ENCODE assay signal across 9 cellular contexts in genomic region chr4:39456946-39457763, GRCh38. TPM values are rescaled to one million over a fixed set of nuclear protein-coding genes. Genes with fewer than 3 reads are reported as not detected.
DNase-seq lines count a peak whose midpoint lies in the region; ATAC-seq, FAIRE-seq and TF ChIP-seq lines count a peak whose summit lies in the region.
"Had no signal": no experiment of that assay in that cellular context is flagged by ENCODE, and none has a peak within 500 bp of the region (broad histone marks: within the 10 kb centered on the region; RNA-seq: fewer than 3 reads in every experiment).

No MANE protein-coding gene starts in this region.

- H3K9me3 ChIP-seq in kidney (ENCODE audit: control insufficient read depth in 1 of 2, low read length in 2 of 2) (no peaks in the 10 kb centered on the region), thoracic aorta (no peaks in the 10 kb centered on the region)

- peaks cover 26 to 46% of the 10 kb centered on the region in 2 donors for H3K36me3 ChIP-seq in kidney (ENCODE audit: control insufficient read depth in 1 of 2, insufficient read depth in 2 of 2, low read length in 2 of 2)
- peaks cover 44% of the 10 kb centered on the region for H3K36me3 ChIP-seq in thoracic aorta

- no peak for ATAC-seq in activated CD8-positive, alpha-beta memory T cell treated with anti-CD3 and anti-CD28 coated beads, Interleukin-2, amount 10 ng/mL, durations not matched to agents 7 days and 5 days
- no peak for ATAC-seq in thoracic aorta (ENCODE audit: insufficient number of reproducible peaks, low FRiP score, low read depth)
- ATAC-seq in HG02852 (IDR thresholded peaks at IDR 0.05; ENCODE audit: unreplicated experiment): no peak

- H3K4me3 Mint-ChIP-seq in activated CD8-positive, alpha-beta memory T cell treated with anti-CD3 and anti-CD28 coated beads, Interleukin-2, amount 10 ng/mL, durations not matched to agents 7 days and 5 days: peak overlapping the region; percentile 98
- H3K4me3 Mint-ChIP-seq in activated naive CD8-positive, alpha-beta T cell: peak overlapping the region; percentile 99

- H3K27ac ChIP-seq in kidney (ENCODE audit: low read depth in 2 of 2, low read length in 2 of 2) (no peak overlapping the region), thoracic aorta (peak overlapping the region; percentile 96 to 98)

- no peak for TF ChIP-seq CTCF in kidney (IDR thresholded peaks at IDR 0.05; ENCODE audit: borderline replicate concordance, extremely low read depth, insufficient read depth)
- no peak for TF ChIP-seq CTCF in thoracic aorta (IDR thresholded peaks at IDR 0.05)

- no peak for DNase-seq in activated CD8-positive, alpha-beta memory T cell treated with anti-CD3 and anti-CD28 coated beads, Interleukin-2, amount 10 ng/mL, durations not matched to agents 7 days and 5 days
- DNase-seq in activated CD8-positive, alpha-beta memory T cell treated with anti-CD3 and anti-CD28 coated beads, Interleukin-2, amount 50 U/mL, for 48 hours: no peak
- DNase-seq in kidney (no peak), thoracic aorta (ENCODE audit: low spot score) (no peak), COLO668 (lab: John Stamatoyannopoulos, UW; ENCODE audit: unreplicated experiment) (no peak), HUDEP-2 (lab: John Stamatoyannopoulos, UW; ENCODE audit: unreplicated experiment in 76 of 76) (no peak)
- DNase-seq: activated CD4-positive, alpha-beta T cell treated with anti-CD3 and anti-CD28 coated beads, Interleukin-2, amount 50 U/mL, for 4 hours had no signal

- peak overlapping the region; percentile 99 for H3K4me3 ChIP-seq in kidney (ENCODE audit: low read length in 2 of 2)
- H3K4me3 ChIP-seq in thoracic aorta: peak overlapping the region; percentile 95

- H3K4me1 ChIP-seq in kidney (ENCODE audit: control insufficient read depth in 1 of 2, insufficient read depth in 1 of 2, low read depth in 1 of 2, low read length in 2 of 2): peaks cover 10 to 16% of the 10 kb centered on the region in 2 donors
- H3K4me1 ChIP-seq in thoracic aorta (ENCODE audit: control insufficient read depth in 1 of 2, low read depth in 2 of 2): peaks cover 13 to 37% of the 10 kb centered on the region in 2 donors

- no peaks in the 10 kb centered on the region for H3K27me3 Mint-ChIP-seq in activated CD8-positive, alpha-beta memory T cell treated with anti-CD3 and anti-CD28 coated beads, Interleukin-2, amount 10 ng/mL, durations not matched to agents 7 days and 5 days
- no peaks in the 10 kb centered on the region for H3K27me3 Mint-ChIP-seq in activated naive CD8-positive, alpha-beta T cell

- no peaks in the 10 kb centered on the region for H3K9me3 Mint-ChIP-seq in activated CD8-positive, alpha-beta memory T cell treated with anti-CD3 and anti-CD28 coated beads, Interleukin-2, amount 10 ng/mL, durations not matched to agents 7 days and 5 days (ENCODE audit: low read depth)
- no peaks in the 10 kb centered on the region for H3K9me3 Mint-ChIP-seq in activated naive CD8-positive, alpha-beta T cell (ENCODE audit: low read depth)

- H3K36me3 Mint-ChIP-seq in activated CD8-positive, alpha-beta memory T cell treated with anti-CD3 and anti-CD28 coated beads, Interleukin-2, amount 10 ng/mL, durations not matched to agents 7 days and 5 days: peaks cover 55% of the 10 kb centered on the region
- peaks cover 32% of the 10 kb centered on the region for H3K36me3 Mint-ChIP-seq in activated naive CD8-positive, alpha-beta T cell

- H3K4me1 Mint-ChIP-seq in activated CD8-positive, alpha-beta memory T cell treated with anti-CD3 and anti-CD28 coated beads, Interleukin-2, amount 10 ng/mL, durations not matched to agents 7 days and 5 days: peaks cover 50% of the 10 kb centered on the region
- H3K4me1 Mint-ChIP-seq in activated naive CD8-positive, alpha-beta T cell (ENCODE audit: low read depth): peaks cover 56% of the 10 kb centered on the region

- peak overlapping the region; percentile 27 to 93 for H3K9ac ChIP-seq in kidney (ENCODE audit: low read length in 2 of 2)

- H3K27me3 ChIP-seq in thoracic aorta (replicated peaks; ENCODE audit: insufficient read depth): no peaks in the 10 kb centered on the region

- intact Hi-C loops in kidney (cut with DNase I): no loop called here

- H3K27ac Mint-ChIP-seq in activated CD8-positive, alpha-beta memory T cell treated with anti-CD3 and anti-CD28 coated beads, Interleukin-2, amount 10 ng/mL, durations not matched to agents 7 days and 5 days: peak overlapping the region; percentile 98
- peak overlapping the region; percentile 99 for H3K27ac Mint-ChIP-seq in activated naive CD8-positive, alpha-beta T cell

- CTCF ChIA-PET in activated CD8-positive, alpha-beta memory T cell treated with anti-CD3 and anti-CD28 coated beads, Interleukin-2, amount 10 ng/mL, durations not matched to agents 7 days and 5 days (lab: Charles Lee): interaction anchor here (1.0 to 3.8 kb wide), 3 partner anchors 9 to 15 kb away, joined by 3 to 27 read pairs (median 4); no protein-coding TSS in a partner anchor

- no peak for FAIRE-seq in kidney (lab: Jason Lieb, UNC)

RNA-seq across cellular contexts. Expression of gene RPL9, which starts 1.6 kb away (rescaled TPM):
- total RNA-seq in activated CD8-positive, alpha-beta memory T cell treated with anti-CD3 and anti-CD28 coated beads, Interleukin-2, amount 10 ng/mL, durations not matched to agents 7 days and 5 days: 100 to 1,000 TPM; 713 to 900 TPM
- total RNA-seq in kidney (1,087 TPM), thoracic aorta (1,000 to 10,000 TPM; 2,526 to 3,169 TPM)
- 2,403 TPM for polyA plus RNA-seq in kidney (ENCODE audit: insufficient read depth, low read depth, low replicate concordance)

RNA-seq across cellular contexts. Expression of gene LIAS, which starts 1.7 kb away (rescaled TPM):
- total RNA-seq in activated CD8-positive, alpha-beta memory T cell treated with anti-CD3 and anti-CD28 coated beads, Interleukin-2, amount 10 ng/mL, durations not matched to agents 7 days and 5 days: 10 to 100 TPM; 14.5 to 16.6 TPM
- 14.9 TPM for total RNA-seq in kidney
- polyA plus RNA-seq in kidney (ENCODE audit: insufficient read depth, low read depth, low replicate concordance): 30.5 TPM
- 1 to 10 TPM; 4.7 to 9.2 TPM for total RNA-seq in thoracic aorta

RNA-seq across cellular contexts. Expression of gene KLB, which starts 50.4 kb away (rescaled TPM):
- not detected for total RNA-seq in activated CD8-positive, alpha-beta memory T cell treated with anti-CD3 and anti-CD28 coated beads, Interleukin-2, amount 10 ng/mL, durations not matched to agents 7 days and 5 days
- total RNA-seq in kidney (not detected), thoracic aorta (not detected)
- 0.41 TPM for polyA plus RNA-seq in kidney (ENCODE audit: insufficient read depth, low read depth, low replicate concordance)

Comparison
In these comparisons a context has a peak if more than half of its experiments do, and no peak if none do; other contexts are left out.
1. H3K27ac ChIP-seq: peak in thoracic aorta (2 of 2); none in kidney (0 of 2).